ENCODE assay signal across 27 cellular contexts in genomic region chr14:100740196-100740825, GRCh38. TPM values are rescaled to one million over a fixed set of nuclear protein-coding genes. Genes with fewer than 3 reads are reported as not detected.
A peak's percentile ranks its signal among the peaks of the same experiment; 100 is the strongest.
DNase-seq lines count a peak whose midpoint lies in the region; ATAC-seq and TF ChIP-seq lines count a peak whose summit lies in the region.
"Had no signal": no experiment of that assay in that cellular context is flagged by ENCODE, and none has a peak within 500 bp of the region (broad histone marks: within the 10 kb centered on the region; RNA-seq: fewer than 3 reads in every experiment).

No MANE protein-coding gene starts in this region.

- intact Hi-C loops in natural killer cell (cut with micrococcal nuclease) = no loop called here
- intact Hi-C loops in sciatic nerve (cut with DNase I) = no loop called here

- H3K9me3 Mint-ChIP-seq in activated naive CD8-positive, alpha-beta T cell treated with anti-CD3 and anti-CD28 coated beads, Interleukin-2, amount 50 U/mL, for 24 hours = no peaks in the 10 kb centered on the region
- H3K9me3 Mint-ChIP-seq in activated naive CD8-positive, alpha-beta T cell treated with anti-CD3 and anti-CD28 coated beads for 36 hours = no peaks in the 10 kb centered on the region
- no peaks in the 10 kb centered on the region for H3K9me3 Mint-ChIP-seq in natural killer cell

- no peak overlapping the region for H3K27ac Mint-ChIP-seq in activated naive CD8-positive, alpha-beta T cell treated with anti-CD3 and anti-CD28 coated beads, Interleukin-2, amount 50 U/mL, for 24 hours
- H3K27ac Mint-ChIP-seq in activated naive CD8-positive, alpha-beta T cell treated with anti-CD3 and anti-CD28 coated beads for 36 hours = no peak overlapping the region
- H3K27ac Mint-ChIP-seq in natural killer cell = no peak overlapping the region

- no peak for DNase-seq in activated naive CD8-positive, alpha-beta T cell treated with anti-CD3 and anti-CD28 coated beads, Interleukin-2, amount 50 U/mL, for 24 hours
- no peak for DNase-seq in activated naive CD8-positive, alpha-beta T cell treated with anti-CD3 and anti-CD28 coated beads for 36 hours
- DNase-seq in natural killer cell (peak; percentile 4), sciatic nerve (ENCODE audit: low spot score) (peak; percentile 44), DMS 273 (lab: John Stamatoyannopoulos, UW; ENCODE audit: unreplicated experiment) (no peak), DMS153 treated with DMSO at 0.1 percent for 48 hours (lab: John Stamatoyannopoulos, UW; ENCODE audit: unreplicated experiment) (no peak), 8988T (no peak)
- DNase-seq in stimulated activated naive CD8-positive, alpha-beta T cell treated with anti-CD3 and anti-CD28 coated beads, Interleukin-15, Interleukin-2, amounts not matched to agents 100 U/mL and 50 U/mL, for 24 hours = no peak
- DNase-seq: DMS79; EL; GDM1; IMR-90; KG1; MG63; NCI-H1105 treated with DMSO at 0.1 percent for 48 hours; NCI-H146; NCI-H1930; NCI-H2107; NCI-H524; NCI-H774; NK-92 treated with Interleukin-12 subunit alpha and Interleukin-12 subunit beta, amount 100 ng/mL, for 24 hours; PC-9 had no signal

- no peaks in the 10 kb centered on the region for H3K4me1 Mint-ChIP-seq in activated naive CD8-positive, alpha-beta T cell treated with anti-CD3 and anti-CD28 coated beads, Interleukin-2, amount 50 U/mL, for 24 hours
- H3K4me1 Mint-ChIP-seq in activated naive CD8-positive, alpha-beta T cell treated with anti-CD3 and anti-CD28 coated beads for 36 hours = no peaks in the 10 kb centered on the region
- no peaks in the 10 kb centered on the region for H3K4me1 Mint-ChIP-seq in natural killer cell

- H3K36me3 Mint-ChIP-seq in activated naive CD8-positive, alpha-beta T cell treated with anti-CD3 and anti-CD28 coated beads, Interleukin-2, amount 50 U/mL, for 24 hours (ENCODE audit: low read depth) = no peaks in the 10 kb centered on the region
- H3K36me3 Mint-ChIP-seq in activated naive CD8-positive, alpha-beta T cell treated with anti-CD3 and anti-CD28 coated beads for 36 hours = no peaks in the 10 kb centered on the region
- H3K36me3 Mint-ChIP-seq in natural killer cell = no peaks in the 10 kb centered on the region

- peaks cover 1% of the 10 kb centered on the region for H3K27me3 Mint-ChIP-seq in activated naive CD8-positive, alpha-beta T cell treated with anti-CD3 and anti-CD28 coated beads, Interleukin-2, amount 50 U/mL, for 24 hours
- peaks cover 5% of the 10 kb centered on the region for H3K27me3 Mint-ChIP-seq in activated naive CD8-positive, alpha-beta T cell treated with anti-CD3 and anti-CD28 coated beads for 36 hours
- H3K27me3 Mint-ChIP-seq in natural killer cell (ENCODE audit: low read depth in 2 of 2) = no peaks in the 10 kb centered on the region

- no peak for TF ChIP-seq CTCF in natural killer cell (IDR thresholded peaks at IDR 0.05)

- ATAC-seq in activated naive CD8-positive, alpha-beta T cell treated with anti-CD3 and anti-CD28 coated beads, Interleukin-2, amount 50 U/mL, for 24 hours = peak; percentile 10
- ATAC-seq in natural killer cell = no peak
- ATAC-seq in sciatic nerve = no peak
- ATAC-seq in stimulated activated naive CD8-positive, alpha-beta T cell treated with anti-CD3 and anti-CD28 coated beads, Interleukin-15, Interleukin-2, amounts not matched to agents 100 U/mL and 50 U/mL, for 24 hours = no peak
- ATAC-seq: Right ventricle myocardium inferior, SK-N-SH treated with all-trans-retinoic acid at 6 μM for 48 hours had no signal

- no peak overlapping the region for H3K4me3 Mint-ChIP-seq in activated naive CD8-positive, alpha-beta T cell treated with anti-CD3 and anti-CD28 coated beads, Interleukin-2, amount 50 U/mL, for 24 hours
- no peak overlapping the region for H3K4me3 Mint-ChIP-seq in activated naive CD8-positive, alpha-beta T cell treated with anti-CD3 and anti-CD28 coated beads for 36 hours
- no peak overlapping the region for H3K4me3 Mint-ChIP-seq in natural killer cell

RNA-seq across cellular contexts. Expression of gene DLK1, which starts 13.6 kb away (rescaled TPM):
- total RNA-seq in activated naive CD8-positive, alpha-beta T cell treated with anti-CD3 and anti-CD28 coated beads for 36 hours = not detected
- total RNA-seq in natural killer cell = not detected
- 0.22 TPM for total RNA-seq in sciatic nerve
- total RNA-seq: A172, H4, PC-9, RPMI7951 had no signal

Comparison
In these comparisons a context has a peak if more than half of its experiments do, and no peak if none do; other contexts are left out.
1. DNase-seq: peak in natural killer cell (single experiment) and sciatic nerve (single experiment); none in activated naive CD8-positive, alpha-beta T cell treated with anti-CD3 and anti-CD28 coated beads, Interleukin-2, amount 50 U/mL, for 24 hours (single experiment), activated naive CD8-positive, alpha-beta T cell treated with anti-CD3 and anti-CD28 coated beads for 36 hours (single experiment), stimulated activated naive CD8-positive, alpha-beta T cell treated with anti-CD3 and anti-CD28 coated beads, Interleukin-15, Interleukin-2, amounts not matched to agents 100 U/mL and 50 U/mL, for 24 hours (single experiment), DMS 273 (single experiment), DMS153 treated with DMSO at 0.1 percent for 48 hours (single experiment) and 8988T (single experiment).